12 cellular contexts compared by ENCODE assay signal in genomic region chr1:168509875-168510594, GRCh38. TPM values are rescaled to one million over a fixed set of nuclear protein-coding genes. Genes with fewer than 3 reads are reported as not detected.
DNase-seq lines count a peak whose midpoint lies in the region; ATAC-seq lines count a peak whose summit lies in the region.
"Had no signal": no experiment of that assay in that cellular context is flagged by ENCODE, and none has a peak within 500 bp of the region (broad histone marks: within the 10 kb centered on the region; RNA-seq: fewer than 3 reads in every experiment).

No MANE protein-coding gene starts in this region.

- CTCF ChIA-PET in CD8-positive, alpha-beta memory T cell (lab: Charles Lee): interaction anchor here (0.9 to 1.3 kb wide), 3 partner anchors 9 to 45 kb away, joined by 3 read pairs; no protein-coding TSS in a partner anchor

- H3K36me3 ChIP-seq in CD8-positive, alpha-beta memory T cell (ENCODE audit: insufficient read depth, low read length): no peaks in the 10 kb centered on the region

- ATAC-seq in HG02943 (IDR thresholded peaks at IDR 0.05; ENCODE audit: low read depth, unreplicated experiment) (peak; percentile 59), esophagus mucosa (no peak)
- peak; percentile 73 to 77 for ATAC-seq in activated T-cell treated with anti-CD3 and anti-CD28 coated beads, Interleukin-2, amount 50 U/mL, for 72 hours (replicated peaks in 1 of 2)

- peak in 4 of 5 donors; percentile 8 to 73 (median 31) for DNase-seq in CD8-positive, alpha-beta memory T cell
- peak; percentile 6 for DNase-seq in GM19238 (ENCODE audit: insufficient read length, low spot score)
- peak; percentile 37 to 61 for DNase-seq in activated T-cell treated with anti-CD3 and anti-CD28 coated beads, Interleukin-2, amount 50 U/mL, for 72 hours
- DNase-seq in globus pallidus (ENCODE audit: low spot score): no peak
- no peak for DNase-seq in iPS-NIHi11 (ENCODE audit: low spot score)
- no peak for DNase-seq in NCI-H1048 (lab: John Stamatoyannopoulos, UW)
- DNase-seq: activated CD4-positive, alpha-beta T cell treated with anti-CD3 and anti-CD28 coated beads for 1 hour had no signal

- no peak overlapping the region for H3K4me3 ChIP-seq in CD8-positive, alpha-beta memory T cell (ENCODE audit: low read length)
- H3K4me3 ChIP-seq: skin epidermis had no signal

- H3K27me3 ChIP-seq in CD8-positive, alpha-beta memory T cell (ENCODE audit: insufficient read depth, low read length, poor library complexity, severe bottlenecking): no peaks in the 10 kb centered on the region

- no peaks in the 10 kb centered on the region for H3K36me3 Mint-ChIP-seq in CD8-positive, alpha-beta memory T cell
- H3K36me3 Mint-ChIP-seq in activated T-cell treated with anti-CD3 and anti-CD28 coated beads, Interleukin-2, amount 50 U/mL, for 72 hours (ENCODE audit: insufficient read depth in 2 of 2): no peaks in the 10 kb centered on the region

- H3K4me3 Mint-ChIP-seq in CD8-positive, alpha-beta memory T cell: peak overlapping the region in 6 of 7 donors; percentile 26 to 69 (median 56)
- H3K4me3 Mint-ChIP-seq in activated T-cell treated with anti-CD3 and anti-CD28 coated beads, Interleukin-2, amount 50 U/mL, for 72 hours: peak overlapping the region; percentile 15 to 23

- H3K4me1 Mint-ChIP-seq in CD8-positive, alpha-beta memory T cell: peaks cover 67 to 89% (median 70%) of the 10 kb centered on the region in 3 donors
- H3K4me1 Mint-ChIP-seq in activated T-cell treated with anti-CD3 and anti-CD28 coated beads, Interleukin-2, amount 50 U/mL, for 72 hours (ENCODE audit: low read depth): peaks cover 83% of the 10 kb centered on the region

- H3K9me3 ChIP-seq in CD8-positive, alpha-beta memory T cell (ENCODE audit: low read length): no peaks in the 10 kb centered on the region

- no peak overlapping the region for H3K27ac ChIP-seq in CD8-positive, alpha-beta memory T cell (ENCODE audit: low read depth, low read length)
- H3K27ac ChIP-seq: C4-2B had no signal

- H3K9me3 Mint-ChIP-seq in CD8-positive, alpha-beta memory T cell: no peaks in the 10 kb centered on the region
- peaks cover 0 to 2% of the 10 kb centered on the region in 2 donors for H3K9me3 Mint-ChIP-seq in activated T-cell treated with anti-CD3 and anti-CD28 coated beads, Interleukin-2, amount 50 U/mL, for 72 hours

- H3K27ac Mint-ChIP-seq in CD8-positive, alpha-beta memory T cell: peak overlapping the region; percentile 27 to 90 (median 87)
- H3K27ac Mint-ChIP-seq in activated T-cell treated with anti-CD3 and anti-CD28 coated beads, Interleukin-2, amount 50 U/mL, for 72 hours: peak overlapping the region; percentile 55

- POLR2A ChIA-PET in CD8-positive, alpha-beta memory T cell (lab: Charles Lee): interaction anchor here (0.7 kb wide), 1 partner anchor 9 kb away, joined by 3 read pairs; no protein-coding TSS in a partner anchor

- H3K4me1 ChIP-seq in CD8-positive, alpha-beta memory T cell (ENCODE audit: insufficient read depth, low read length): peaks cover 56% of the 10 kb centered on the region

- H3K27me3 Mint-ChIP-seq in CD8-positive, alpha-beta memory T cell: peaks cover 0 to 1% of the 10 kb centered on the region in 2 donors
- H3K27me3 Mint-ChIP-seq in activated T-cell treated with anti-CD3 and anti-CD28 coated beads, Interleukin-2, amount 50 U/mL, for 72 hours (ENCODE audit: low read depth): no peaks in the 10 kb centered on the region

RNA-seq across cellular contexts. Expression of gene XCL2, which starts 33.8 kb away (rescaled TPM):
- 100 to 1,000 TPM; 316 to 350 TPM for total RNA-seq in CD8-positive, alpha-beta memory T cell
- polyA plus RNA-seq in CD8-positive, alpha-beta memory T cell: 90.6 TPM
- 10 to 100 TPM; 15.7 to 51.0 TPM for total RNA-seq in activated T-cell treated with anti-CD3 and anti-CD28 coated beads, Interleukin-2, amount 50 U/mL, for 72 hours
- not detected for total RNA-seq in esophagus mucosa
- total RNA-seq: urinary bladder had no signal

Comparison
In these comparisons a context has a peak if more than half of its experiments do, and no peak if none do; other contexts are left out.
1. DNase-seq: peak in CD8-positive, alpha-beta memory T cell (4 of 5), GM19238 (single experiment) and activated T-cell treated with anti-CD3 and anti-CD28 coated beads, Interleukin-2, amount 50 U/mL, for 72 hours (2 of 2); none in globus pallidus (single experiment), iPS-NIHi11 (single experiment) and NCI-H1048 (single experiment).
2. RNA of gene XCL2, which starts 33.8 kb away (total RNA-seq): 316 to 350 TPM in CD8-positive, alpha-beta memory T cell and 15.7 to 51.0 TPM in activated T-cell treated with anti-CD3 and anti-CD28 coated beads, Interleukin-2, amount 50 U/mL, for 72 hours; not detected in esophagus mucosa (single experiment); every median in the first group is over 10 times any median in the second.